In genomic region chr5:98454904-98455303, GRCh38 we compare ENCODE assay signal across 9 cellular contexts.
DNase-seq lines count a peak whose midpoint lies in the region; ATAC-seq and TF ChIP-seq lines count a peak whose summit lies in the region.
"Had no signal": no experiment of that assay in that cellular context is flagged by ENCODE, and none has a peak within 500 bp of the region (broad histone marks: within the 10 kb centered on the region; RNA-seq: fewer than 3 reads in every experiment).

No MANE protein-coding gene starts in this region.

- H3K27ac Mint-ChIP-seq in endodermal cell = no peak overlapping the region

- 68 to 76% methylated on average over 4 of the region's 4 CpGs for WGBS in thyroid gland, 2 donors
- WGBS in endodermal cell (ENCODE audit: insufficient coverage in 1 of 2, insufficient read length in 1 of 2), 2 experiments = 95 to 100% methylated on average over 4 of the region's 4 CpGs

- H3K36me3 Mint-ChIP-seq in endodermal cell (ENCODE audit: low read depth) = peaks cover 9% of the 10 kb centered on the region

- DNase-seq in AG08395 (ENCODE audit: low spot score) = peak; percentile 79
- DNase-seq in MG63 = peak; percentile 38
- DNase-seq in astrocyte of the hippocampus (ENCODE audit: low read depth, low spot score) = peak; percentile 66
- DNase-seq in kidney epithelial cell (ENCODE audit: low read depth) = peak; percentile 68
- no peak for DNase-seq in thyroid gland
- no peak for DNase-seq in H7
- no peak for DNase-seq in endodermal cell
- DNase-seq: cortex of kidney had no signal

- H3K4me1 Mint-ChIP-seq in endodermal cell = peaks cover 5% of the 10 kb centered on the region

- H3K27me3 ChIP-seq in MG63 = no peaks in the 10 kb centered on the region
- no peaks in the 10 kb centered on the region for H3K27me3 ChIP-seq in kidney epithelial cell (ENCODE audit: control insufficient read depth, insufficient read depth, low read length)
- no peaks in the 10 kb centered on the region for H3K27me3 ChIP-seq in thyroid gland
- H3K27me3 ChIP-seq in H7 (ENCODE audit: control insufficient read depth, insufficient read depth, low read length) = no peaks in the 10 kb centered on the region
- H3K27me3 ChIP-seq in endodermal cell (ENCODE audit: control insufficient read depth, insufficient read depth, low read length, poor library complexity, severe bottlenecking) = no peaks in the 10 kb centered on the region

- H3K27ac ChIP-seq in thyroid gland = no peak overlapping the region
- H3K27ac ChIP-seq in endodermal cell (ENCODE audit: low read depth, low read length) = no peak overlapping the region

- intact Hi-C loops in thyroid gland (cut with DNase I) = no loop called here

- peak; percentile 17 for TF ChIP-seq CTCF in kidney epithelial cell (IDR thresholded peaks at IDR 0.05; ENCODE audit: insufficient read depth, low read length, poor library complexity, severe bottlenecking)
- no peak for TF ChIP-seq CTCF in thyroid gland (IDR thresholded peaks at IDR 0.05)
- no peak for TF ChIP-seq CTCF in endodermal cell (conservative IDR thresholded peaks at IDR 0.05)

- H3K4me3 Mint-ChIP-seq in endodermal cell = no peak overlapping the region

- H3K4me1 ChIP-seq in thyroid gland = no peaks in the 10 kb centered on the region
- H3K4me1 ChIP-seq in endodermal cell (ENCODE audit: control insufficient read depth, insufficient read depth, low read length) = no peaks in the 10 kb centered on the region

- TF ChIP-seq POLR2A in thyroid gland (IDR thresholded peaks at IDR 0.05) = no peak

- H3K36me3 ChIP-seq in MG63 (no peaks in the 10 kb centered on the region), kidney epithelial cell (ENCODE audit: control insufficient read depth, insufficient read depth, low read length) (no peaks in the 10 kb centered on the region), thyroid gland (no peaks in the 10 kb centered on the region), H7 (replicated peaks; ENCODE audit: control insufficient read depth, insufficient read depth, low read length) (no peaks in the 10 kb centered on the region), endodermal cell (ENCODE audit: control insufficient read depth, insufficient read depth, low read length) (peaks cover 6% of the 10 kb centered on the region)

- H3K27me3 Mint-ChIP-seq in endodermal cell (ENCODE audit: insufficient read depth) = no peaks in the 10 kb centered on the region

- no peak overlapping the region for H3K9ac ChIP-seq in endodermal cell (ENCODE audit: extremely low read depth, low read length, poor library complexity, severe bottlenecking)

- no peak overlapping the region for H3K4me3 ChIP-seq in MG63
- no peak overlapping the region for H3K4me3 ChIP-seq in kidney epithelial cell (ENCODE audit: low read depth, low read length)
- no peak overlapping the region for H3K4me3 ChIP-seq in thyroid gland (replicated peaks in 1 of 3)
- H3K4me3 ChIP-seq in H7 (ENCODE audit: insufficient read depth, low read depth, low read length) = no peak overlapping the region
- no peak overlapping the region for H3K4me3 ChIP-seq in endodermal cell (ENCODE audit: low read length)

- ATAC-seq in HG02970 (IDR thresholded peaks at IDR 0.05; ENCODE audit: low FRiP score, unreplicated experiment) = no peak

- no peaks in the 10 kb centered on the region for H3K9me3 Mint-ChIP-seq in endodermal cell

- no peaks in the 10 kb centered on the region for H3K9me3 ChIP-seq in MG63
- H3K9me3 ChIP-seq in thyroid gland = no peaks in the 10 kb centered on the region
- no peaks in the 10 kb centered on the region for H3K9me3 ChIP-seq in endodermal cell (ENCODE audit: control insufficient read depth, low read length)

Comparison
In these comparisons a context has a peak if more than half of its experiments do, and no peak if none do; other contexts are left out.
1. DNase-seq: peak in AG08395 (single experiment), MG63 (single experiment), astrocyte of the hippocampus (single experiment) and kidney epithelial cell (single experiment); none in thyroid gland (0 of 2), H7 (single experiment) and endodermal cell (single experiment).